Comparison of ENCODE assay signal across 1 cellular context in genomic region chr4:85084371-85085170, GRCh38.
TF ChIP-seq lines count a peak whose summit lies in the region.

No MANE protein-coding gene starts in this region.

TF ChIP-seq in HepG2, 621 proteins besides CTCF, POLR2A, EP300 and RAD21 (continued from another document):
- TF ChIP-seq ATF5 (CRISPR knock-in tag; IDR thresholded peaks at IDR 0.05; ENCODE audit: low read depth) = no peak
- TF ChIP-seq ARID4A (CRISPR knock-in tag; IDR thresholded peaks at IDR 0.05; ENCODE audit: borderline replicate concordance) = no peak
- peak; percentile 50 for TF ChIP-seq STAG1 (CRISPR knock-in tag; IDR thresholded peaks at IDR 0.05)
- no peak for TF ChIP-seq AKAP8 (CRISPR knock-in tag; IDR thresholded peaks at IDR 0.05)
- no peak for TF ChIP-seq NCOA2 (CRISPR knock-in tag; IDR thresholded peaks at IDR 0.05)
- no peak for TF ChIP-seq ZNF564 (CRISPR knock-in tag; IDR thresholded peaks at IDR 0.05)
- TF ChIP-seq IKZF1 (IDR thresholded peaks at IDR 0.05) = no peak
